In genomic region chr6:12363651-12364381, GRCh38 we compare ENCODE assay signal across 8 cellular contexts.
DNase-seq lines count a peak whose midpoint lies in the region; ATAC-seq, FAIRE-seq and TF ChIP-seq lines count a peak whose summit lies in the region.

No MANE protein-coding gene starts in this region.

- no peak overlapping the region for H2AFZ ChIP-seq in MM.1S (ENCODE audit: low read length)

- no peaks in the 10 kb centered on the region for H4K20me1 ChIP-seq in MM.1S (ENCODE audit: insufficient read depth, low read length)

- peak; percentile 67 for ATAC-seq in HG02571 (IDR thresholded peaks at IDR 0.05; ENCODE audit: unreplicated experiment)

- no peak for TF ChIP-seq POLR2A in GM12892 (IDR thresholded peaks at IDR 0.05; ENCODE audit: low read depth, low read length)

- H3K27ac ChIP-seq in MM.1S (ENCODE audit: low read length), result peak overlapping the region; percentile 58
- H3K27ac ChIP-seq in liver (ENCODE audit: low read depth in 1 of 2, low read length in 2 of 2), result peak overlapping the region; percentile 42 to 46
- H3K27ac ChIP-seq in SJCRH30, result no peak overlapping the region

- H3K27me3 ChIP-seq in MM.1S (replicated peaks; ENCODE audit: insufficient read depth, low read length), result no peaks in the 10 kb centered on the region
- H3K27me3 ChIP-seq in liver (ENCODE audit: control insufficient read depth in 4 of 4, insufficient read depth in 4 of 4, low read length in 3 of 4), result no peaks in the 10 kb centered on the region
- H3K27me3 ChIP-seq in SJCRH30, result no peaks in the 10 kb centered on the region

- peaks cover 32% of the 10 kb centered on the region for H3K4me1 ChIP-seq in MM.1S (ENCODE audit: low read length)
- peaks cover 0 to 21% (median 12%) of the 10 kb centered on the region in 4 donors for H3K4me1 ChIP-seq in liver (ENCODE audit: control insufficient read depth in 4 of 4, insufficient read depth in 4 of 4, low read length in 3 of 4)
- no peaks in the 10 kb centered on the region for H3K4me1 ChIP-seq in SJCRH30

- 50% methylated on average over 11 of the region's 11 CpGs for WGBS in liver

- peak; percentile 72 for FAIRE-seq in GM12892 (lab: Jason Lieb, UNC)

- no peak overlapping the region for H3K4me3 ChIP-seq in MM.1S (ENCODE audit: low read length)
- no peak overlapping the region for H3K4me3 ChIP-seq in liver (ENCODE audit: low read depth in 1 of 3, low read length in 3 of 3)
- H3K4me3 ChIP-seq in SJCRH30, result no peak overlapping the region

- peaks cover 5% of the 10 kb centered on the region; the same call in 1 of the 2 replicates for H3F3A ChIP-seq in MM.1S (ENCODE audit: insufficient read depth, low read length)

- TF ChIP-seq CTCF in MM.1S (IDR thresholded peaks at IDR 0.05; ENCODE audit: low read length), result no peak
- TF ChIP-seq CTCF in liver (IDR thresholded peaks at IDR 0.05; ENCODE audit: low read depth, low read length, missing input control), result no peak

- no peaks in the 10 kb centered on the region for H3K79me2 ChIP-seq in MM.1S (ENCODE audit: low read length)

- H3K9me3 ChIP-seq in MM.1S (replicated peaks; ENCODE audit: insufficient read depth, low read length) (no peaks in the 10 kb centered on the region), liver (ENCODE audit: control insufficient read depth in 4 of 4, low read length in 3 of 4) (no peaks in the 10 kb centered on the region), SJCRH30 (replicated peaks) (no peaks in the 10 kb centered on the region)

- no peak for TF ChIP-seq RAD21 in liver (IDR thresholded peaks at IDR 0.05)

- no peak for DNase-seq in GM12892 (ENCODE audit: insufficient read length)
- DNase-seq in MM.1S, result peak; percentile 27
- no peak for DNase-seq in NCI-H510A (lab: John Stamatoyannopoulos, UW)
- no peak for DNase-seq in COLO829 (ENCODE audit: low spot score)
- no peak for DNase-seq in SJCRH30
- no peak for DNase-seq in dermis blood vessel endothelial cell

- H3K36me3 ChIP-seq in MM.1S (replicated peaks; ENCODE audit: insufficient read depth, low read length) (no peaks in the 10 kb centered on the region), liver (ENCODE audit: control insufficient read depth in 4 of 4, insufficient read depth in 3 of 4, low read depth in 1 of 4, low read length in 3 of 4) (no peaks in the 10 kb centered on the region), SJCRH30 (no peaks in the 10 kb centered on the region)

- H3K9me2 ChIP-seq in MM.1S (replicated peaks; ENCODE audit: insufficient read depth, low read length), result no peaks in the 10 kb centered on the region

- no peak overlapping the region for H3K9ac ChIP-seq in MM.1S (ENCODE audit: low read length)
- H3K9ac ChIP-seq in liver (ENCODE audit: low read depth in 1 of 2, low read length in 2 of 2), result no peak overlapping the region

- peak overlapping the region; percentile 0; the same call in 1 of the 2 replicates for H3K4me2 ChIP-seq in MM.1S (ENCODE audit: low read depth, low read length)

TF ChIP-seq in liver, 16 proteins besides CTCF, POLR2A, EP300 and RAD21:
- no peak for TF ChIP-seq EGR1 (IDR thresholded peaks at IDR 0.05; ENCODE audit: low read depth in 2 of 2)
- TF ChIP-seq HNF4A (conservative IDR thresholded peaks at IDR 0.05), result peak; percentile 34 to 39
- no peak for TF ChIP-seq YY1 (IDR thresholded peaks at IDR 0.05)
- peak in 1 of 2 donors; percentile 32 for TF ChIP-seq JUND (IDR thresholded peaks at IDR 0.05)
- TF ChIP-seq RXRA (IDR thresholded peaks at IDR 0.05), result peak; percentile 21 to 53
- peak; percentile 65 for TF ChIP-seq SP1 (IDR thresholded peaks at IDR 0.05)
